Comparison of ENCODE assay signal across 10 cellular contexts in genomic region chr5:110053824-110054223, GRCh38.
DNase-seq lines count a peak whose midpoint lies in the region; ATAC-seq and TF ChIP-seq lines count a peak whose summit lies in the region.
"Had no signal": no experiment of that assay in that cellular context is flagged by ENCODE, and none has a peak within 500 bp of the region (broad histone marks: within the 10 kb centered on the region; RNA-seq: fewer than 3 reads in every experiment).

No MANE protein-coding gene starts in this region.

- no peak for TF ChIP-seq CTCF in CD8-positive, alpha-beta T cell (IDR thresholded peaks at IDR 0.05)
- TF ChIP-seq CTCF in HFFc6 (IDR thresholded peaks at IDR 0.05), result no peak

- H3K36me3 ChIP-seq in CD8-positive, alpha-beta T cell (ENCODE audit: insufficient read depth, low read length), result no peaks in the 10 kb centered on the region

- H3K27me3 Mint-ChIP-seq in CD8-positive, alpha-beta T cell (ENCODE audit: low read depth), result no peaks in the 10 kb centered on the region
- H3K27me3 Mint-ChIP-seq in activated naive CD8-positive, alpha-beta T cell treated with anti-CD3 and anti-CD28 coated beads for 36 hours, result no peaks in the 10 kb centered on the region
- H3K27me3 Mint-ChIP-seq in HFFc6 (ENCODE audit: insufficient read depth), result no peaks in the 10 kb centered on the region

- intact Hi-C loops in CD8-positive, alpha-beta T cell (cut with DNase I, micrococcal nuclease), result loop anchor here (1.0 to 10.0 kb wide), 8 partner anchors 132 to 681 kb away; partner anchors contain the start of genes SLC25A46 (in 2 of the 2), MAN2A1 (in 1 of the 2) and PJA2 (in 1 of the 2)

- CTCF ChIA-PET in CD8-positive, alpha-beta T cell (lab: Charles Lee), result interaction anchor here (0.7 to 2.5 kb wide), 9 partner anchors 8 to 364 kb away, joined by 3 to 16 read pairs (median 5); partner anchors contain the start of gene MAN2A1

- H3K27ac Mint-ChIP-seq in CD8-positive, alpha-beta T cell, result peak overlapping the region; percentile 85
- peak overlapping the region; percentile 77 for H3K27ac Mint-ChIP-seq in activated naive CD8-positive, alpha-beta T cell treated with anti-CD3 and anti-CD28 coated beads for 36 hours
- H3K27ac Mint-ChIP-seq in HFFc6, result no peak overlapping the region

- H3K4me1 ChIP-seq in CD8-positive, alpha-beta T cell (ENCODE audit: insufficient read depth, low read length), result peaks cover 29% of the 10 kb centered on the region

- POLR2A ChIA-PET in CD8-positive, alpha-beta T cell (lab: Charles Lee), result interaction anchor here (1.2 to 2.5 kb wide), 4 partner anchors 24 to 364 kb away, joined by 3 to 20 read pairs (median 8); partner anchors contain the start of gene MAN2A1

- no peaks in the 10 kb centered on the region for H3K9me3 ChIP-seq in CD8-positive, alpha-beta T cell (ENCODE audit: low read length)

- no peaks in the 10 kb centered on the region for H3K27me3 ChIP-seq in CD8-positive, alpha-beta T cell (ENCODE audit: insufficient read depth, low read length)
- H3K27me3 ChIP-seq: hepatocyte had no signal

- no peak overlapping the region for H3K4me3 ChIP-seq in CD8-positive, alpha-beta T cell (ENCODE audit: low read depth, low read length)
- H3K4me3 ChIP-seq: hepatocyte had no signal

- peaks cover 43% of the 10 kb centered on the region for H3K4me1 Mint-ChIP-seq in CD8-positive, alpha-beta T cell (ENCODE audit: low read depth)
- H3K4me1 Mint-ChIP-seq in activated naive CD8-positive, alpha-beta T cell treated with anti-CD3 and anti-CD28 coated beads for 36 hours, result peaks cover 30% of the 10 kb centered on the region
- no peaks in the 10 kb centered on the region for H3K4me1 Mint-ChIP-seq in HFFc6 (ENCODE audit: low read depth)

- no peak for DNase-seq in CD8-positive, alpha-beta T cell
- no peak for DNase-seq in activated naive CD8-positive, alpha-beta T cell treated with anti-CD3 and anti-CD28 coated beads for 36 hours
- DNase-seq in D341Med (ENCODE audit: low spot score) (no peak), HFFc6 (no peak)
- no peak for DNase-seq in stimulated activated CD4-positive, alpha-beta T cell treated with anti-CD3 and anti-CD28 coated beads, Interleukin-4, amount 100 ng/mL, for 1 hour

- no peaks in the 10 kb centered on the region for H3K36me3 Mint-ChIP-seq in CD8-positive, alpha-beta T cell
- no peaks in the 10 kb centered on the region for H3K36me3 Mint-ChIP-seq in activated naive CD8-positive, alpha-beta T cell treated with anti-CD3 and anti-CD28 coated beads for 36 hours
- no peaks in the 10 kb centered on the region for H3K36me3 Mint-ChIP-seq in HFFc6 (ENCODE audit: low read depth)

- no peak overlapping the region for H3K27ac ChIP-seq in CD8-positive, alpha-beta T cell (ENCODE audit: low read depth, low read length)
- H3K27ac ChIP-seq: hepatocyte had no signal

- H3K9me3 Mint-ChIP-seq in CD8-positive, alpha-beta T cell, result no peaks in the 10 kb centered on the region
- peaks cover 1% of the 10 kb centered on the region for H3K9me3 Mint-ChIP-seq in activated naive CD8-positive, alpha-beta T cell treated with anti-CD3 and anti-CD28 coated beads for 36 hours
- H3K9me3 Mint-ChIP-seq in HFFc6, result peaks cover 3% of the 10 kb centered on the region; the same call in 1 of the 2 replicates

- ATAC-seq in CD8-positive, alpha-beta T cell, result peak; percentile 50
- ATAC-seq in GM19035 (IDR thresholded peaks at IDR 0.05; ENCODE audit: unreplicated experiment) (peak; percentile 15), HG03442 (IDR thresholded peaks at IDR 0.05; ENCODE audit: unreplicated experiment) (peak; percentile 13), GM21576 (IDR thresholded peaks at IDR 0.05; ENCODE audit: unreplicated experiment) (no peak)
- ATAC-seq: Panc1 had no signal

- H3K4me3 Mint-ChIP-seq in CD8-positive, alpha-beta T cell, result peak overlapping the region; percentile 24
- H3K4me3 Mint-ChIP-seq in activated naive CD8-positive, alpha-beta T cell treated with anti-CD3 and anti-CD28 coated beads for 36 hours, result peak overlapping the region; percentile 40
- no peak overlapping the region for H3K4me3 Mint-ChIP-seq in HFFc6
